ENCODE assay signal across 1 cellular context in genomic region chr4:101393256-101393655, GRCh38.
TF ChIP-seq lines count a peak whose summit lies in the region.

No MANE protein-coding gene starts in this region.

TF ChIP-seq in IMR-90, 13 proteins besides CTCF, POLR2A, EP300 and RAD21 (continued from another document):
- TF ChIP-seq ELK1 (IDR thresholded peaks at IDR 0.05; ENCODE audit: borderline replicate concordance, low read depth, low read length) (no peak), MAZ (IDR thresholded peaks at IDR 0.05; ENCODE audit: borderline replicate concordance, low read depth, low read length) (no peak), CEBPB (IDR thresholded peaks at IDR 0.05; ENCODE audit: low read depth, low read length) (no peak)
